1 cellular context compared by ENCODE assay signal in genomic region chr3:154130540-154130939, GRCh38.
TF ChIP-seq lines count a peak whose summit lies in the region.

No MANE protein-coding gene starts in this region.

TF ChIP-seq in GM23338, 12 proteins besides CTCF, POLR2A, EP300 and RAD21 (continued from another document):
- TF ChIP-seq, protein P1, sequence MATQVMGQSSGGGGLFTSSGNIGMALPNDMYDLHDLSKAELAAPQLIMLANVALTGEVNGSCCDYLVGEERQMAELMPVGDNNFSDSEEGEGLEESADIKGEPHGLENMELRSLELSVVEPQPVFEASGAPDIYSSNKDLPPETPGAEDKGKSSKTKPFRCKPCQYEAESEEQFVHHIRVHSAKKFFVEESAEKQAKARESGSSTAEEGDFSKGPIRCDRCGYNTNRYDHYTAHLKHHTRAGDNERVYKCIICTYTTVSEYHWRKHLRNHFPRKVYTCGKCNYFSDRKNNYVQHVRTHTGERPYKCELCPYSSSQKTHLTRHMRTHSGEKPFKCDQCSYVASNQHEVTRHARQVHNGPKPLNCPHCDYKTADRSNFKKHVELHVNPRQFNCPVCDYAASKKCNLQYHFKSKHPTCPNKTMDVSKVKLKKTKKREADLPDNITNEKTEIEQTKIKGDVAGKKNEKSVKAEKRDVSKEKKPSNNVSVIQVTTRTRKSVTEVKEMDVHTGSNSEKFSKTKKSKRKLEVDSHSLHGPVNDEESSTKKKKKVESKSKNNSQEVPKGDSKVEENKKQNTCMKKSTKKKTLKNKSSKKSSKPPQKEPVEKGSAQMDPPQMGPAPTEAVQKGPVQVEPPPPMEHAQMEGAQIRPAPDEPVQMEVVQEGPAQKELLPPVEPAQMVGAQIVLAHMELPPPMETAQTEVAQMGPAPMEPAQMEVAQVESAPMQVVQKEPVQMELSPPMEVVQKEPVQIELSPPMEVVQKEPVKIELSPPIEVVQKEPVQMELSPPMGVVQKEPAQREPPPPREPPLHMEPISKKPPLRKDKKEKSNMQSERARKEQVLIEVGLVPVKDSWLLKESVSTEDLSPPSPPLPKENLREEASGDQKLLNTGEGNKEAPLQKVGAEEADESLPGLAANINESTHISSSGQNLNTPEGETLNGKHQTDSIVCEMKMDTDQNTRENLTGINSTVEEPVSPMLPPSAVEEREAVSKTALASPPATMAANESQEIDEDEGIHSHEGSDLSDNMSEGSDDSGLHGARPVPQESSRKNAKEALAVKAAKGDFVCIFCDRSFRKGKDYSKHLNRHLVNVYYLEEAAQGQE (IDR thresholded peaks at IDR 0.05; ENCODE audit: unreplicated experiment), result no peak
- TF ChIP-seq EZH2 (IDR thresholded peaks at IDR 0.05; ENCODE audit: low read depth, unreplicated experiment) (no peak), NANOG (IDR thresholded peaks at IDR 0.05; ENCODE audit: borderline replicate concordance) (no peak), JUNB (IDR thresholded peaks at IDR 0.05; ENCODE audit: unreplicated experiment) (no peak), EZH2phosphoT487 (IDR thresholded peaks at IDR 0.05; ENCODE audit: unreplicated experiment) (no peak), POLR2AphosphoS5 (IDR thresholded peaks at IDR 0.05; ENCODE audit: low read depth) (no peak), ETS1 (IDR thresholded peaks at IDR 0.05) (no peak)
